8 cellular contexts compared by ENCODE assay signal in the genomic region with DNA sequence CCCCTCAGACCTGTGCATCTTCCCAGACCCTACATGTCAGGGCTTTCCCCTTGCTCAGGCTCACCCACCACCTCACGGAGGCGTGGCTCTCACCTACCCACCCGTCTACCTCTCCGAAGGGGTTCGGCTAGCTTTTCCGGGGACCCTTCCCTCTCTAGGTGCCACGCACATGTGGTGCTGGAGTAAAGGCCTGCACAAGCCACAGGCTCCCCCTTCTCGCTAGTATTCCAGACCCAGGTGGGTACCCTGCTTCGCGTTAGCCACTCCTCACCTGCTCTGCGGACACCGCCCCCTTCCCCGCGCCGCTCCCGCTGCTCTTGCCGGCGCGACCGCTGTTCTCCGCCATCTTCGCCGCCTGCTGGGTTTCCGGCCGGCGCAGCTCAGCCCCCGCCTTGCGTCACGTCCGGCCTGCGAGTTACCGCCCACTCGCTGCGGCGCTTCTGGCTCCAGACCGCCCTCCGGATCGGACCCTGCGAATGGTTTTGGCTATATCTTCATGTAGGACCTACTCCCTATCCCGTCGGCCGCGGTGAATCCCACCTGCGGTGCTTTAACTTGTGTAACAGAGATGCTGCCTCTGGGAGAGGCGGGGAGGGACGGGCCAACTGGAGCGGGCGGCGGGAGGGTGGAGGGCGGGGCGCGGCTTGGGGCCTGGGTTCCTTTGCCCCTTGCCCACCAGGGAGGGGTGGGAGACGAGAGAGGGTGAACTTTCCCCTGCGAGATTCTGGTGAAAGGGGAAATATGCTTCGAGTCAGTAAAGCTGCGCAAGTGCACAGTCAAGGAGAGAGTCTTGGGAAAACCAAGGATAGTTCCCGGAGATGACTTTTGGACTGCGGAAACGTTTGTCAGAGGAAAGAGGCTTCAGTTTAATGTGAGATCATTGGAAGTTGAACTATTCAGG. TPM values are rescaled to one million over a fixed set of nuclear protein-coding genes. Genes with fewer than 3 reads are reported as not detected.
DNase-seq lines count a peak whose midpoint lies in the region; ATAC-seq and TF ChIP-seq lines count a peak whose summit lies in the region.

A gene with protein sequence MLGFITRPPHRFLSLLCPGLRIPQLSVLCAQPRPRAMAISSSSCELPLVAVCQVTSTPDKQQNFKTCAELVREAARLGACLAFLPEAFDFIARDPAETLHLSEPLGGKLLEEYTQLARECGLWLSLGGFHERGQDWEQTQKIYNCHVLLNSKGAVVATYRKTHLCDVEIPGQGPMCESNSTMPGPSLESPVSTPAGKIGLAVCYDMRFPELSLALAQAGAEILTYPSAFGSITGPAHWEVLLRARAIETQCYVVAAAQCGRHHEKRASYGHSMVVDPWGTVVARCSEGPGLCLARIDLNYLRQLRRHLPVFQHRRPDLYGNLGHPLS (plus strand): TSS at position 425 of the 901 bp plus-strand sequence. CDS start 72 bp downstream, at position 497.
A gene with protein sequence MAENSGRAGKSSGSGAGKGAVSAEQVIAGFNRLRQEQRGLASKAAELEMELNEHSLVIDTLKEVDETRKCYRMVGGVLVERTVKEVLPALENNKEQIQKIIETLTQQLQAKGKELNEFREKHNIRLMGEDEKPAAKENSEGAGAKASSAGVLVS (minus strand): TSS at position 357 of the 901 bp plus-strand sequence. CDS start 11 bp downstream, at position 346.

- peaks cover 38% of the 10 kb centered on the region for H3K4me1 Mint-ChIP-seq in activated T-helper 17 cell treated with anti-CD3 and anti-CD28 coated beads, Interleukin-2, amount 50 U/mL, for 72 hours
- H3K4me1 Mint-ChIP-seq in naive B cell, result peaks cover 50 to 87% (median 82%) of the 10 kb centered on the region in 3 donors
- peaks cover 50% of the 10 kb centered on the region for H3K4me1 Mint-ChIP-seq in stimulated activated effector memory CD8-positive, alpha-beta T cell treated with anti-CD3 and anti-CD28 coated beads, Interleukin-12 subunit alpha, Interleukin-12 subunit beta, amount 100 ng/mL, for 72 hours

- peaks cover 5% of the 10 kb centered on the region; the same call in 1 of the 2 replicates for H3K36me3 ChIP-seq in KMS-11 (ENCODE audit: insufficient read depth)
- peaks cover 21% of the 10 kb centered on the region for H3K36me3 ChIP-seq in fibroblast of lung (ENCODE audit: control insufficient read depth, insufficient read depth, low read length)

- peak within 1 kb of the TSS; percentile 80 for H3K9ac ChIP-seq in KMS-11
- H3K9ac ChIP-seq in fibroblast of lung (ENCODE audit: insufficient read depth, low read length), result peak within 1 kb of the TSS; percentile 97

- H3K4me3 Mint-ChIP-seq in activated T-helper 17 cell treated with anti-CD3 and anti-CD28 coated beads, Interleukin-2, amount 50 U/mL, for 72 hours, result peak within 1 kb of the TSS; percentile 93
- peak within 1 kb of the TSS; percentile 93 to 99 (median 97) for H3K4me3 Mint-ChIP-seq in naive B cell
- H3K4me3 Mint-ChIP-seq in stimulated activated effector memory CD8-positive, alpha-beta T cell treated with anti-CD3 and anti-CD28 coated beads, Interleukin-12 subunit alpha, Interleukin-12 subunit beta, amount 100 ng/mL, for 72 hours, result peak within 1 kb of the TSS; percentile 96

- H3K9me3 ChIP-seq in fibroblast of lung (ENCODE audit: control insufficient read depth, insufficient read depth, low read depth, low read length), result no peaks in the 10 kb centered on the region

- peaks cover 16% of the 10 kb centered on the region for H4K20me1 ChIP-seq in KMS-11 (ENCODE audit: insufficient read depth)
- peaks cover 2% of the 10 kb centered on the region for H4K20me1 ChIP-seq in fibroblast of lung (ENCODE audit: control insufficient read depth, extremely low read depth, insufficient read depth, low read length)

- peaks cover 97% of the 10 kb centered on the region for H3K36me3 Mint-ChIP-seq in activated T-helper 17 cell treated with anti-CD3 and anti-CD28 coated beads, Interleukin-2, amount 50 U/mL, for 72 hours (ENCODE audit: low read depth)
- peaks cover 0 to 10% of the 10 kb centered on the region in 2 donors for H3K36me3 Mint-ChIP-seq in naive B cell
- peaks cover 81% of the 10 kb centered on the region for H3K36me3 Mint-ChIP-seq in stimulated activated effector memory CD8-positive, alpha-beta T cell treated with anti-CD3 and anti-CD28 coated beads, Interleukin-12 subunit alpha, Interleukin-12 subunit beta, amount 100 ng/mL, for 72 hours

- H3K4me3 ChIP-seq in KMS-11 (IDR thresholded peaks at IDR 0.05; ENCODE audit: insufficient read depth, low read depth, low read length), result peak within 1 kb of the TSS; percentile 97
- H3K4me3 ChIP-seq in fibroblast of lung (replicated peaks in 1 of 4; ENCODE audit: control extremely low read depth in 1 of 4, insufficient read depth in 1 of 4, low read depth in 3 of 4, low read length in 4 of 4), result peak within 1 kb of the TSS; percentile 85 to 100 (median 96)

- peak within 1 kb of the TSS; percentile 80 for H3K27ac Mint-ChIP-seq in activated T-helper 17 cell treated with anti-CD3 and anti-CD28 coated beads, Interleukin-2, amount 50 U/mL, for 72 hours
- peak within 1 kb of the TSS; percentile 95 to 98 (median 96) for H3K27ac Mint-ChIP-seq in naive B cell
- peak within 1 kb of the TSS; percentile 97 for H3K27ac Mint-ChIP-seq in stimulated activated effector memory CD8-positive, alpha-beta T cell treated with anti-CD3 and anti-CD28 coated beads, Interleukin-12 subunit alpha, Interleukin-12 subunit beta, amount 100 ng/mL, for 72 hours

- no peaks in the 10 kb centered on the region for H3K9me3 Mint-ChIP-seq in activated T-helper 17 cell treated with anti-CD3 and anti-CD28 coated beads, Interleukin-2, amount 50 U/mL, for 72 hours
- no peaks in the 10 kb centered on the region for H3K9me3 Mint-ChIP-seq in naive B cell
- no peaks in the 10 kb centered on the region for H3K9me3 Mint-ChIP-seq in stimulated activated effector memory CD8-positive, alpha-beta T cell treated with anti-CD3 and anti-CD28 coated beads, Interleukin-12 subunit alpha, Interleukin-12 subunit beta, amount 100 ng/mL, for 72 hours

- peak; percentile 79 for DNase-seq in DMS79 treated with DMSO at 0.1 percent for 48 hours (lab: John Stamatoyannopoulos, UW)
- peak; percentile 90 for DNase-seq in RPMI8226
- peak; percentile 84 to 87 for DNase-seq in fibroblast of lung (ENCODE audit: low read depth in 2 of 2)
- DNase-seq in naive B cell, result peak; percentile 85
- peak; percentile 84 to 93 for DNase-seq in stimulated activated effector memory CD8-positive, alpha-beta T cell treated with anti-CD3 and anti-CD28 coated beads, Interleukin-12 subunit alpha, Interleukin-12 subunit beta, amount 100 ng/mL, for 72 hours (ENCODE audit: low spot score in 2 of 2)

- H3K27me3 ChIP-seq in KMS-11 (ENCODE audit: insufficient read depth, low read depth) (no peaks in the 10 kb centered on the region), fibroblast of lung (ENCODE audit: control insufficient read depth, insufficient read depth, low read length) (no peaks in the 10 kb centered on the region)

- H3K4me1 ChIP-seq in KMS-11 (ENCODE audit: low read depth, poor library complexity, severe bottlenecking) (peaks cover 62% of the 10 kb centered on the region), fibroblast of lung (ENCODE audit: control insufficient read depth, extremely low read depth, insufficient read depth, low read length) (peaks cover 15% of the 10 kb centered on the region)

- ATAC-seq in GM21737 (IDR thresholded peaks at IDR 0.05; ENCODE audit: unreplicated experiment), result peak; percentile 76
- peak; percentile 67 for ATAC-seq in activated T-helper 17 cell treated with anti-CD3 and anti-CD28 coated beads, Interleukin-2, amount 50 U/mL, for 72 hours (replicated peaks)
- ATAC-seq in naive B cell (ENCODE audit: low read depth in 2 of 2), result peak; percentile 81 to 84
- peak; percentile 80 for ATAC-seq in stimulated activated effector memory CD8-positive, alpha-beta T cell treated with anti-CD3 and anti-CD28 coated beads, Interleukin-12 subunit alpha, Interleukin-12 subunit beta, amount 100 ng/mL, for 72 hours

- no peaks in the 10 kb centered on the region for H3K27me3 Mint-ChIP-seq in activated T-helper 17 cell treated with anti-CD3 and anti-CD28 coated beads, Interleukin-2, amount 50 U/mL, for 72 hours
- H3K27me3 Mint-ChIP-seq in naive B cell, result no peaks in the 10 kb centered on the region

- peak within 1 kb of the TSS; percentile 67 for H3K4me2 ChIP-seq in KMS-11
- H3K4me2 ChIP-seq in fibroblast of lung (ENCODE audit: extremely low read depth, insufficient read depth, low read length), result peak within 1 kb of the TSS; percentile 100

- H2AFZ ChIP-seq in KMS-11 (ENCODE audit: low read depth) (peak within 1 kb of the TSS; percentile 88), fibroblast of lung (ENCODE audit: low read length) (peak within 1 kb of the TSS; percentile 95)

- H3K79me2 ChIP-seq in KMS-11 (ENCODE audit: insufficient read depth, low read depth) (peaks cover 62% of the 10 kb centered on the region), fibroblast of lung (ENCODE audit: control insufficient read depth, insufficient read depth, low read length) (peaks cover 58% of the 10 kb centered on the region)

- TF ChIP-seq CTCF in KMS-11 (conservative IDR thresholded peaks at IDR 0.05; ENCODE audit: low read depth, low read length) (peak; percentile 3; the same call in 1 of the 2 replicates), fibroblast of lung (conservative IDR thresholded peaks at IDR 0.05 in 1 of 2, IDR thresholded peaks at IDR 0.05 in 1 of 2; ENCODE audit: low read depth in 1 of 2, low read length in 2 of 2) (no peak)

- H3K27ac ChIP-seq in KMS-11 (peak within 1 kb of the TSS; percentile 70), fibroblast of lung (ENCODE audit: insufficient read depth, low read length) (peak within 1 kb of the TSS; percentile 100)

RNA-seq across cellular contexts. Expression of the first gene that starts in this region (rescaled TPM):
- 10 to 100 TPM; 38.9 to 74.6 TPM for total RNA-seq in activated T-helper 17 cell treated with anti-CD3 and anti-CD28 coated beads, Interleukin-2, amount 50 U/mL, for 72 hours
- total RNA-seq in fibroblast of lung, result 24.7 and 30.6 TPM in 2 replicates
- polyA plus RNA-seq in fibroblast of lung (42.6 and 83.1 TPM in 2 replicates), naive B cell (ENCODE audit: low read depth in 6 of 6) (10 to 100 TPM; 21.3 to 30.1 (median 25.6) TPM)
- polyA plus RNA-seq in fibroblast of lung (2012), result 25.8 and 37.3 TPM in 2 replicates
- polyA minus RNA-seq in fibroblast of lung (ENCODE audit: low replicate concordance), result 41.0 and 80.6 TPM in 2 replicates

RNA-seq across cellular contexts. Expression of the second gene that starts in this region (rescaled TPM):
- total RNA-seq in activated T-helper 17 cell treated with anti-CD3 and anti-CD28 coated beads, Interleukin-2, amount 50 U/mL, for 72 hours, result 100 to 1,000 TPM in 1 of 2 donors, 10 to 100 TPM in 1; 72.1 to 107 TPM
- 39.6 and 45.5 TPM in 2 replicates for total RNA-seq in fibroblast of lung
- 145 and 188 TPM in 2 replicates for polyA plus RNA-seq in fibroblast of lung
- polyA plus RNA-seq in fibroblast of lung (2012), result 121 and 138 TPM in 2 replicates
- polyA minus RNA-seq in fibroblast of lung (ENCODE audit: low replicate concordance), result 0.59 and 16.5 TPM in 2 replicates
- 10 to 100 TPM; 64.0 to 93.7 (median 88.7) TPM for polyA plus RNA-seq in naive B cell (ENCODE audit: low read depth in 6 of 6)

Comparison
In these comparisons a context has a peak if more than half of its experiments do, and no peak if none do; other contexts are left out.
1. Peak in every context shown above with its lines: DNase-seq, ATAC-seq, H3K4me3 ChIP-seq and H3K27ac ChIP-seq.